ENCODE assay signal across 23 cellular contexts in genomic region chr7:54689394-54690058, GRCh38.
"Had no signal": no experiment of that assay in that cellular context is flagged by ENCODE, and none has a peak within 500 bp of the region (broad histone marks: within the 10 kb centered on the region; RNA-seq: fewer than 3 reads in every experiment).

No MANE protein-coding gene starts in this region.

- H3K27ac Mint-ChIP-seq: activated CD4-positive, alpha-beta memory T cell treated with anti-CD3 and anti-CD28 coated beads for 36 hours; activated T-helper 1 cell treated with anti-CD3 and anti-CD28 coated beads, Interleukin-12 subunit alpha, Interleukin-12 subunit beta, Interleukin-2, Interleukin-4 antibody, amounts not matched to agents 30 ng/mL and 10 ng/mL and 1 ng/mL, durations not matched to agents 14 hours and 24 hours and 36 hours; nephron progenitor cell had no signal

- H3K27me3 Mint-ChIP-seq: activated CD4-positive, alpha-beta memory T cell treated with anti-CD3 and anti-CD28 coated beads for 36 hours; central memory CD8-positive, alpha-beta T cell had no signal

- H3K4me3 Mint-ChIP-seq: activated CD4-positive, alpha-beta memory T cell treated with anti-CD3 and anti-CD28 coated beads for 36 hours; activated T-helper 1 cell treated with anti-CD3 and anti-CD28 coated beads, Interleukin-12 subunit alpha, Interleukin-12 subunit beta, Interleukin-2, Interleukin-4 antibody, amounts not matched to agents 30 ng/mL and 10 ng/mL and 1 ng/mL, durations not matched to agents 14 hours and 24 hours and 36 hours; central memory CD8-positive, alpha-beta T cell; nephron progenitor cell had no signal

- H3K4me1 Mint-ChIP-seq: central memory CD8-positive, alpha-beta T cell; nephron progenitor cell had no signal

- H3K36me3 Mint-ChIP-seq: activated CD4-positive, alpha-beta memory T cell treated with anti-CD3 and anti-CD28 coated beads for 36 hours had no signal

- DNase-seq: activated CD4-positive, alpha-beta memory T cell treated with anti-CD3 and anti-CD28 coated beads for 36 hours; activated CD4-positive, alpha-beta T cell treated with anti-CD3 and anti-CD28 coated beads for 48 hours; activated CD4-positive, CD25-positive, alpha-beta regulatory T cell; activated CD8-positive, alpha-beta memory T cell treated with anti-CD3 and anti-CD28 coated beads, Interleukin-2, amount 50 U/mL, for 4 hours; activated gamma-delta T cell; activated naive CD4-positive, alpha-beta T cell treated with anti-CD3 and anti-CD28 coated beads, Interleukin-2, amount 50 U/mL, for 16 hours; activated T-cell treated with anti-CD3 and anti-CD28 coated beads, Interleukin-2, amount 50 U/mL, for 1 hour; amniotic stem cell; colonic mucosa; effector CD8-positive, alpha-beta T cell; islet precursor cell; left ventricle myocardium superior; mucosa of descending colon; nephron progenitor cell; occipital lobe; spleen; stimulated activated naive CD8-positive, alpha-beta T cell treated with anti-CD3 and anti-CD28 coated beads, Interleukin-15, Interleukin-2, amounts not matched to agents 100 U/mL and 50 U/mL, for 24 hours; upper lobe of left lung had no signal

- H3K4me3 ChIP-seq: breast epithelium, colonic mucosa, mucosa of descending colon, SK-N-MC, spleen, upper lobe of left lung had no signal

- H3K9me3 Mint-ChIP-seq: nephron progenitor cell had no signal

- ATAC-seq: left ventricle myocardium superior; mucosa of descending colon; right cardiac atrium; stimulated activated naive CD8-positive, alpha-beta T cell treated with anti-CD3 and anti-CD28 coated beads, Interleukin-15, Interleukin-2, amounts not matched to agents 100 U/mL and 50 U/mL, for 24 hours had no signal
